ENCODE assay signal across 1 cellular context in the genomic region with DNA sequence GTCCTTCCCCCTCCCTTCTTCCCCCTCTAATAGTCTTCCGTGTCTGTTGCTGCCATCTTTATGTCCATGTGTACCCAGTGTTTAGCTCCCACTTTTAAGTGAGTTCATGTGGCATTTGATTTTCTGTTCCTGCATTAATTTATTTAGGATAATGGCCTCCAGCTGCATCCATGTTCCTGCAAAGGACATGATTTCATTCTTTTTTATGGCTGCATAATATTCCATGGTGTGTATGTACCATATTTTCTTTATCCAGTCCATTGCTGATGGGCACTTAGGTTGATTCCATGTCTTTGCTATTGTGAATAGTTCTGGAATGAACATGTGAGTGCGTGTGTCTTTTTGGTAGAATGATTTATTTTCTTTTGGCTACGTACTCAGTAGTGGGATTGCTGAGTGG.
TF ChIP-seq lines count a peak whose summit lies in the region.

No MANE protein-coding gene starts in this region.

TF ChIP-seq in K562, 482 proteins besides CTCF, POLR2A, EP300 and RAD21:
- TF ChIP-seq ZNF146 (CRISPR knock-in tag; IDR thresholded peaks at IDR 0.05; ENCODE audit: unreplicated experiment), result peak; percentile 18
TF ChIP-seq in K562: peak in this region for 1; not testable (repeated sequence) for 481.
